Comparison of ENCODE assay signal across 1 cellular context in the genomic region with DNA sequence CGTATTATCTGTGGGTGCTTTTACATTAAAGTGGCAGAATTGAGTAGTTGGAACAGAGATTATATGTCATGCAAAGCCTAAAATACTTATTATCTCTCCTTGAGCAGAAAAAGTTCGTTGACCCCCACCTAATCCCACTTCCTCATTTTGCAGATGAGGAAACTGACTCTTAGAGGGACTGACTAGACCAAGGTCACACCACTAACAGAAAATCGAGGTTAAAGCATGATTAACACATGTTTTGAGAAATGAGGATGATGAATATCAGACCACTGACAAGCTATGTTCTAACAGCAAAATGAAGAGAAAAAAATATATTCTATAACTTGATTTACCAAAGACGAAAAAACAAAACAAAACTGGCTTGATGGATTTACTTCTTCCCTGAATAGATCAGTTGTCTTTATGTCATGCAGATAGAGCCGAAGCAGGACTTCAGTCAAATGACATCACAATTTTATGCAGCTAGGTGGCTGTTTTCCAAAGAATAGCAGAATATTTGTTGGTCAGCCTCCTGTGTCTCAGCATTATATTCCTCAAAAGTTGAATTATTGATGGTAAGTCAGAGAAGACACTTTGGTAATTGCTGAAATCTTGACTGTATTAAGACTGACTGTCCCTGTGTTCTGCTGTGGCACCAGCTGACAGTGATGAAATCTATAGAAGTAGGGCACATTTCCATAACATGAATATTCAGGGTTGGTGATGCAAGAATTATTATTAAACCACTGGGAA.
TF ChIP-seq lines count a peak whose summit lies in the region.

No MANE protein-coding gene starts in this region.

TF ChIP-seq in K562, 482 proteins besides CTCF, POLR2A, EP300 and RAD21 (continued from another document and continues in another):
- TF ChIP-seq, protein P1, sequence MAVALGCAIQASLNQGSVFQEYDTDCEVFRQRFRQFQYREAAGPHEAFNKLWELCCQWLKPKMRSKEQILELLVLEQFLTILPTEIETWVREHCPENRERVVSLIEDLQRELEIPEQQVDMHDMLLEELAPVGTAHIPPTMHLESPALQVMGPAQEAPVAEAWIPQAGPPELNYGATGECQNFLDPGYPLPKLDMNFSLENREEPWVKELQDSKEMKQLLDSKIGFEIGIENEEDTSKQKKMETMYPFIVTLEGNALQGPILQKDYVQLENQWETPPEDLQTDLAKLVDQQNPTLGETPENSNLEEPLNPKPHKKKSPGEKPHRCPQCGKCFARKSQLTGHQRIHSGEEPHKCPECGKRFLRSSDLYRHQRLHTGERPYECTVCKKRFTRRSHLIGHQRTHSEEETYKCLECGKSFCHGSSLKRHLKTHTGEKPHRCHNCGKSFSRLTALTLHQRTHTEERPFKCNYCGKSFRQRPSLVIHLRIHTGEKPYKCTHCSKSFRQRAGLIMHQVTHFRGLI (CRISPR knock-in tag; IDR thresholded peaks at IDR 0.05) = peak; percentile 40; the same call in 1 of the 2 replicates
- TF ChIP-seq, protein P2, sequence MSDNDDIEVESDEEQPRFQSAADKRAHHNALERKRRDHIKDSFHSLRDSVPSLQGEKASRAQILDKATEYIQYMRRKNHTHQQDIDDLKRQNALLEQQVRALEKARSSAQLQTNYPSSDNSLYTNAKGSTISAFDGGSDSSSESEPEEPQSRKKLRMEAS (CRISPR knock-in tag; IDR thresholded peaks at IDR 0.05) = no peak
- TF ChIP-seq, protein P3, sequence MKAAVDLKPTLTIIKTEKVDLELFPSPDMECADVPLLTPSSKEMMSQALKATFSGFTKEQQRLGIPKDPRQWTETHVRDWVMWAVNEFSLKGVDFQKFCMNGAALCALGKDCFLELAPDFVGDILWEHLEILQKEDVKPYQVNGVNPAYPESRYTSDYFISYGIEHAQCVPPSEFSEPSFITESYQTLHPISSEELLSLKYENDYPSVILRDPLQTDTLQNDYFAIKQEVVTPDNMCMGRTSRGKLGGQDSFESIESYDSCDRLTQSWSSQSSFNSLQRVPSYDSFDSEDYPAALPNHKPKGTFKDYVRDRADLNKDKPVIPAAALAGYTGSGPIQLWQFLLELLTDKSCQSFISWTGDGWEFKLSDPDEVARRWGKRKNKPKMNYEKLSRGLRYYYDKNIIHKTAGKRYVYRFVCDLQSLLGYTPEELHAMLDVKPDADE (conservative IDR thresholded peaks at IDR 0.05; ENCODE audit: control insufficient read depth, low read depth, low read length) = no peak
- TF ChIP-seq, protein P4, sequence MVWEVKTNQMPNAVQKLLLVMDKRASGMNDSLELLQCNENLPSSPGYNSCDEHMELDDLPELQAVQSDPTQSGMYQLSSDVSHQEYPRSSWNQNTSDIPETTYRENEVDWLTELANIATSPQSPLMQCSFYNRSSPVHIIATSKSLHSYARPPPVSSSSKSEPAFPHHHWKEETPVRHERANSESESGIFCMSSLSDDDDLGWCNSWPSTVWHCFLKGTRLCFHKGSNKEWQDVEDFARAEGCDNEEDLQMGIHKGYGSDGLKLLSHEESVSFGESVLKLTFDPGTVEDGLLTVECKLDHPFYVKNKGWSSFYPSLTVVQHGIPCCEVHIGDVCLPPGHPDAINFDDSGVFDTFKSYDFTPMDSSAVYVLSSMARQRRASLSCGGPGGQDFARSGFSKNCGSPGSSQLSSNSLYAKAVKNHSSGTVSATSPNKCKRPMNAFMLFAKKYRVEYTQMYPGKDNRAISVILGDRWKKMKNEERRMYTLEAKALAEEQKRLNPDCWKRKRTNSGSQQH (CRISPR knock-in tag; IDR thresholded peaks at IDR 0.05) = no peak
- TF ChIP-seq TAL1 (IDR thresholded peaks at IDR 0.05) (peak; percentile 83), L3MBTL2 (IDR thresholded peaks at IDR 0.05) (peak; percentile 83), SAFB (IDR thresholded peaks at IDR 0.05; ENCODE audit: borderline replicate concordance, low read depth, low read length) (no peak), MYC (IDR thresholded peaks at IDR 0.05; ENCODE audit: low read depth, low read length) (peak; percentile 43; the same call in 1 of the 2 replicates), MYC (CRISPR knock-in tag; IDR thresholded peaks at IDR 0.05; ENCODE audit: borderline replicate concordance, low read depth) (no peak), ZNF77 (CRISPR knock-in tag; IDR thresholded peaks at IDR 0.05) (no peak), ATF1 (CRISPR knock-in tag; IDR thresholded peaks at IDR 0.05) (no peak), ATF1 (tag; IDR thresholded peaks at IDR 0.05) (peak; percentile 81), ZNF551 (CRISPR knock-in tag; IDR thresholded peaks at IDR 0.05) (no peak), MAFF (IDR thresholded peaks at IDR 0.05; ENCODE audit: low read length) (no peak; the same call in 1 of the 2 replicates), EZH2 (IDR thresholded peaks at IDR 0.05; ENCODE audit: borderline replicate concordance, low read depth, low read length) (no peak)
- TF ChIP-seq, protein P5, sequence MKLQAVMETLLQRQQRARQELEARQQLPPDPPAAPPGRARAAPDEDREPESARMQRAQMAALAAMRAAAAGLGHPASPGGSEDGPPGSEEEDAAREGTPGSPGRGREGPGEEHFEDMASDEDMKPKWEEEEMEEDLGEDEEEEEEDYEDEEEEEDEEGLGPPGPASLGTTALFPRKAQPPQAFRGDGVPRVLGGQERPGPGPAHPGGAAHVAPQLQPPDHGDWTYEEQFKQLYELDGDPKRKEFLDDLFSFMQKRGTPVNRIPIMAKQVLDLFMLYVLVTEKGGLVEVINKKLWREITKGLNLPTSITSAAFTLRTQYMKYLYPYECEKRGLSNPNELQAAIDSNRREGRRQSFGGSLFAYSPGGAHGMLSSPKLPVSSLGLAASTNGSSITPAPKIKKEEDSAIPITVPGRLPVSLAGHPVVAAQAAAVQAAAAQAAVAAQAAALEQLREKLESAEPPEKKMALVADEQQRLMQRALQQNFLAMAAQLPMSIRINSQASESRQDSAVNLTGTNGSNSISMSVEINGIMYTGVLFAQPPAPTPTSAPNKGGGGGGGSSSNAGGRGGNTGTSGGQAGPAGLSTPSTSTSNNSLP (IDR thresholded peaks at IDR 0.05; ENCODE audit: borderline replicate concordance, low read depth, low read length) = peak; percentile 78
- TF ChIP-seq, protein P6, sequence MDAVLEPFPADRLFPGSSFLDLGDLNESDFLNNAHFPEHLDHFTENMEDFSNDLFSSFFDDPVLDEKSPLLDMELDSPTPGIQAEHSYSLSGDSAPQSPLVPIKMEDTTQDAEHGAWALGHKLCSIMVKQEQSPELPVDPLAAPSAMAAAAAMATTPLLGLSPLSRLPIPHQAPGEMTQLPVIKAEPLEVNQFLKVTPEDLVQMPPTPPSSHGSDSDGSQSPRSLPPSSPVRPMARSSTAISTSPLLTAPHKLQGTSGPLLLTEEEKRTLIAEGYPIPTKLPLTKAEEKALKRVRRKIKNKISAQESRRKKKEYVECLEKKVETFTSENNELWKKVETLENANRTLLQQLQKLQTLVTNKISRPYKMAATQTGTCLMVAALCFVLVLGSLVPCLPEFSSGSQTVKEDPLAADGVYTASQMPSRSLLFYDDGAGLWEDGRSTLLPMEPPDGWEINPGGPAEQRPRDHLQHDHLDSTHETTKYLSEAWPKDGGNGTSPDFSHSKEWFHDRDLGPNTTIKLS (IDR thresholded peaks at IDR 0.05; ENCODE audit: borderline replicate concordance, low read depth) = no peak
- TF ChIP-seq, protein P7, sequence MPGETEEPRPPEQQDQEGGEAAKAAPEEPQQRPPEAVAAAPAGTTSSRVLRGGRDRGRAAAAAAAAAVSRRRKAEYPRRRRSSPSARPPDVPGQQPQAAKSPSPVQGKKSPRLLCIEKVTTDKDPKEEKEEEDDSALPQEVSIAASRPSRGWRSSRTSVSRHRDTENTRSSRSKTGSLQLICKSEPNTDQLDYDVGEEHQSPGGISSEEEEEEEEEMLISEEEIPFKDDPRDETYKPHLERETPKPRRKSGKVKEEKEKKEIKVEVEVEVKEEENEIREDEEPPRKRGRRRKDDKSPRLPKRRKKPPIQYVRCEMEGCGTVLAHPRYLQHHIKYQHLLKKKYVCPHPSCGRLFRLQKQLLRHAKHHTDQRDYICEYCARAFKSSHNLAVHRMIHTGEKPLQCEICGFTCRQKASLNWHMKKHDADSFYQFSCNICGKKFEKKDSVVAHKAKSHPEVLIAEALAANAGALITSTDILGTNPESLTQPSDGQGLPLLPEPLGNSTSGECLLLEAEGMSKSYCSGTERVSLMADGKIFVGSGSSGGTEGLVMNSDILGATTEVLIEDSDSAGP (CRISPR knock-in tag; IDR thresholded peaks at IDR 0.05) = no peak
- TF ChIP-seq, protein P8, sequence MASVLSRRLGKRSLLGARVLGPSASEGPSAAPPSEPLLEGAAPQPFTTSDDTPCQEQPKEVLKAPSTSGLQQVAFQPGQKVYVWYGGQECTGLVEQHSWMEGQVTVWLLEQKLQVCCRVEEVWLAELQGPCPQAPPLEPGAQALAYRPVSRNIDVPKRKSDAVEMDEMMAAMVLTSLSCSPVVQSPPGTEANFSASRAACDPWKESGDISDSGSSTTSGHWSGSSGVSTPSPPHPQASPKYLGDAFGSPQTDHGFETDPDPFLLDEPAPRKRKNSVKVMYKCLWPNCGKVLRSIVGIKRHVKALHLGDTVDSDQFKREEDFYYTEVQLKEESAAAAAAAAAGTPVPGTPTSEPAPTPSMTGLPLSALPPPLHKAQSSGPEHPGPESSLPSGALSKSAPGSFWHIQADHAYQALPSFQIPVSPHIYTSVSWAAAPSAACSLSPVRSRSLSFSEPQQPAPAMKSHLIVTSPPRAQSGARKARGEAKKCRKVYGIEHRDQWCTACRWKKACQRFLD (CRISPR knock-in tag; IDR thresholded peaks at IDR 0.05) = peak; percentile 87; the same call in 1 of the 2 replicates
- TF ChIP-seq, protein P9, sequence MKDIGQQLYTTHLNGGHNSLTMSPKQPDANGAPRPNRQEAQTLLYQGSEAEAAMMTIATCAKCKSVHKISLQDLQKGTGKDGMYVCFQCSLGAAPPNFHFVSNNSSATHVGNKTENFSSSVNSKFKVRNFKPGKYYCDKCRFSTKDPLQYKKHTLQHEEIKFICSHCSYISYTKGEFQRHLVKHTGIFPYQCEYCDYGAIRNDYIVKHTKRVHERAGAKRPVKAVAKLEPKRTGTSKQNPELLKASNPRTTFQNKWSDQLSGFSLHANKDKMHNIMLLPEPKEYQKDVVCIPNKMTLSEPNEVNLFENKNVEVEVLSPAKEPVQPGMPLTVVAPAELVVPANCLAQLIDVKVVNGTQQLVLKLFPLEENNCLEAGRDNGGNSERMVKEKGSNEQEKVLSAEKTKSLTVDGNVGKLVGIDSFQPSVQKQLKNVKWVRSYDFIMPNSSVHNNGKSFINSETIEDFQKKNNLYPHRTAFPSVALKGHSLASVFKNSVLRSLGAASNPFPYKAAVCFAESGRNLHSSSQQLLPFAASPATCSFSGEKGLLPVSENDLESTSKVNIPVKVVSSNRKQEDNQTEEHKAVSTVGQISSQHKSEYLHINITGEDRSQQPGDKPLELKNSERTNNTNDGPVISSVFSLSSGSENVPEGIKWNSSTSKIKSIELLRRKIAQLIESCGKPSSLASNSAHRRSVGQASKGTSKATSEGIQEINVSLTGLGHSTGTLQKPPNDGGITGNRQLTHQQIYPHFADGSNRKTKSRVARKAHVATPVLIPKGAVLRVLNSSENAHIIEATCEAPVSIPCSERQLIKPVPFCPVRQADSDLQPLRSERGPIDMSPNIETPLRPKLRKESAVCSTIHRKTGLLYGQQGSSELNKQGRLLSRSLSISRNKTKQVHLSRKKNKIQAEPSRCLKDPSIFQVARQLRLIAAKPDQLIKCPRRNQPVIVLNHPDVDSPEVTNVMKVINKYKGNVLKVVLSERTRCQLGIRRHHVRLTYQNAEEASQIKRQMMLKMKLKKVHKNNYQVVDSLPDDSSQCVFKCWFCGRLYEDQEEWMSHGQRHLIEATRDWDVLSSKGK (CRISPR knock-in tag; IDR thresholded peaks at IDR 0.05) = no peak
- TF ChIP-seq, protein P10, sequence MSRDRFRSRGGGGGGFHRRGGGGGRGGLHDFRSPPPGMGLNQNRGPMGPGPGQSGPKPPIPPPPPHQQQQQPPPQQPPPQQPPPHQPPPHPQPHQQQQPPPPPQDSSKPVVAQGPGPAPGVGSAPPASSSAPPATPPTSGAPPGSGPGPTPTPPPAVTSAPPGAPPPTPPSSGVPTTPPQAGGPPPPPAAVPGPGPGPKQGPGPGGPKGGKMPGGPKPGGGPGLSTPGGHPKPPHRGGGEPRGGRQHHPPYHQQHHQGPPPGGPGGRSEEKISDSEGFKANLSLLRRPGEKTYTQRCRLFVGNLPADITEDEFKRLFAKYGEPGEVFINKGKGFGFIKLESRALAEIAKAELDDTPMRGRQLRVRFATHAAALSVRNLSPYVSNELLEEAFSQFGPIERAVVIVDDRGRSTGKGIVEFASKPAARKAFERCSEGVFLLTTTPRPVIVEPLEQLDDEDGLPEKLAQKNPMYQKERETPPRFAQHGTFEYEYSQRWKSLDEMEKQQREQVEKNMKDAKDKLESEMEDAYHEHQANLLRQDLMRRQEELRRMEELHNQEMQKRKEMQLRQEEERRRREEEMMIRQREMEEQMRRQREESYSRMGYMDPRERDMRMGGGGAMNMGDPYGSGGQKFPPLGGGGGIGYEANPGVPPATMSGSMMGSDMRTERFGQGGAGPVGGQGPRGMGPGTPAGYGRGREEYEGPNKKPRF (IDR thresholded peaks at IDR 0.05; ENCODE audit: low read depth, low read length) = no peak
- TF ChIP-seq, protein P11, sequence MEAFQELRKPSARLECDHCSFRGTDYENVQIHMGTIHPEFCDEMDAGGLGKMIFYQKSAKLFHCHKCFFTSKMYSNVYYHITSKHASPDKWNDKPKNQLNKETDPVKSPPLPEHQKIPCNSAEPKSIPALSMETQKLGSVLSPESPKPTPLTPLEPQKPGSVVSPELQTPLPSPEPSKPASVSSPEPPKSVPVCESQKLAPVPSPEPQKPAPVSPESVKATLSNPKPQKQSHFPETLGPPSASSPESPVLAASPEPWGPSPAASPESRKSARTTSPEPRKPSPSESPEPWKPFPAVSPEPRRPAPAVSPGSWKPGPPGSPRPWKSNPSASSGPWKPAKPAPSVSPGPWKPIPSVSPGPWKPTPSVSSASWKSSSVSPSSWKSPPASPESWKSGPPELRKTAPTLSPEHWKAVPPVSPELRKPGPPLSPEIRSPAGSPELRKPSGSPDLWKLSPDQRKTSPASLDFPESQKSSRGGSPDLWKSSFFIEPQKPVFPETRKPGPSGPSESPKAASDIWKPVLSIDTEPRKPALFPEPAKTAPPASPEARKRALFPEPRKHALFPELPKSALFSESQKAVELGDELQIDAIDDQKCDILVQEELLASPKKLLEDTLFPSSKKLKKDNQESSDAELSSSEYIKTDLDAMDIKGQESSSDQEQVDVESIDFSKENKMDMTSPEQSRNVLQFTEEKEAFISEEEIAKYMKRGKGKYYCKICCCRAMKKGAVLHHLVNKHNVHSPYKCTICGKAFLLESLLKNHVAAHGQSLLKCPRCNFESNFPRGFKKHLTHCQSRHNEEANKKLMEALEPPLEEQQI (IDR thresholded peaks at IDR 0.05) = 0 out of 2 replicates have a peak, but pooled peaks have one; percentile 52
- TF ChIP-seq, protein P12, sequence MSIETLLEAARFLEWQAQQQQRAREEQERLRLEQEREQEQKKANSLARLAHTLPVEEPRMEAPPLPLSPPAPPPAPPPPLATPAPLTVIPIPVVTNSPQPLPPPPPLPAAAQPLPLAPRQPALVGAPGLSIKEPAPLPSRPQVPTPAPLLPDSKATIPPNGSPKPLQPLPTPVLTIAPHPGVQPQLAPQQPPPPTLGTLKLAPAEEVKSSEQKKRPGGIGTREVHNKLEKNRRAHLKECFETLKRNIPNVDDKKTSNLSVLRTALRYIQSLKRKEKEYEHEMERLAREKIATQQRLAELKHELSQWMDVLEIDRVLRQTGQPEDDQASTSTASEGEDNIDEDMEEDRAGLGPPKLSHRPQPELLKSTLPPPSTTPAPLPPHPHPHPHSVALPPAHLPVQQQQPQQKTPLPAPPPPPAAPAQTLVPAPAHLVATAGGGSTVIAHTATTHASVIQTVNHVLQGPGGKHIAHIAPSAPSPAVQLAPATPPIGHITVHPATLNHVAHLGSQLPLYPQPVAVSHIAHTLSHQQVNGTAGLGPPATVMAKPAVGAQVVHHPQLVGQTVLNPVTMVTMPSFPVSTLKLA (conservative IDR thresholded peaks at IDR 0.05) = peak; percentile 23 to 68; a peak in 1 of 4 replicates
- TF ChIP-seq, protein P13, sequence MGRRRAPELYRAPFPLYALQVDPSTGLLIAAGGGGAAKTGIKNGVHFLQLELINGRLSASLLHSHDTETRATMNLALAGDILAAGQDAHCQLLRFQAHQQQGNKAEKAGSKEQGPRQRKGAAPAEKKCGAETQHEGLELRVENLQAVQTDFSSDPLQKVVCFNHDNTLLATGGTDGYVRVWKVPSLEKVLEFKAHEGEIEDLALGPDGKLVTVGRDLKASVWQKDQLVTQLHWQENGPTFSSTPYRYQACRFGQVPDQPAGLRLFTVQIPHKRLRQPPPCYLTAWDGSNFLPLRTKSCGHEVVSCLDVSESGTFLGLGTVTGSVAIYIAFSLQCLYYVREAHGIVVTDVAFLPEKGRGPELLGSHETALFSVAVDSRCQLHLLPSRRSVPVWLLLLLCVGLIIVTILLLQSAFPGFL (CRISPR knock-in tag; IDR thresholded peaks at IDR 0.05) = no peak
